Comparison of ENCODE assay signal across 18 cellular contexts in the genomic region with DNA sequence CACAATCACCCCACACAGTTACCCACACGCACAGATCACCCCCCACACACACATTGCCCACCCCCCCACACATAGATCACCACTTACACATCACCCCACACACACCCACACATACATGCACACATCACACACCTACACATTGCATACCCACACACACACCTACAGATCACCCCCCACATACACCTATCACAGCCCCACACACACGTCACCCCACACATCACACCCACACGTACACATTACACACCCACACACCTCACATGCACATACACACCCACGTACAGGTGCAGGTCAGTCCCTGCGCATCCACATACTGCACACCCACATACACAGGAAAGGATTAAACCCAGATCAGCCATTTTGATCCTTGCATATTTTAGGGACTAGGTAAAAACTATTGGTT. TPM values are rescaled to one million over a fixed set of nuclear protein-coding genes. Genes with fewer than 3 reads are reported as not detected.
DNase-seq lines count a peak whose midpoint lies in the region; ATAC-seq, FAIRE-seq and TF ChIP-seq lines count a peak whose summit lies in the region.
"Had no signal": no experiment of that assay in that cellular context is flagged by ENCODE, and none has a peak within 500 bp of the region (broad histone marks: within the 10 kb centered on the region; RNA-seq: fewer than 3 reads in every experiment).

No MANE protein-coding gene starts in this region.

- intact Hi-C loops in Right ventricle myocardium inferior (cut with DNase I) = no loop called here
- intact Hi-C loops in heart left ventricle (cut with DNase I) = no loop called here

- 79 to 92% (median 91%) methylated on average over 5 of the region's 5 CpGs for WGBS in heart left ventricle, 4 donors

- H3K27ac Mint-ChIP-seq in activated T-helper 17 cell treated with anti-CD3 and anti-CD28 coated beads, Interleukin-2, amount 50 U/mL, for 72 hours = peak overlapping the region; percentile 4
- peak overlapping the region; percentile 2 for H3K27ac Mint-ChIP-seq in memory B cell

- ATAC-seq in Right ventricle myocardium inferior (no peak), heart left ventricle (no peak), memory B cell (ENCODE audit: low read depth) (no peak), GM21576 (IDR thresholded peaks at IDR 0.05; ENCODE audit: unreplicated experiment) (no peak)
- no peak for ATAC-seq in activated T-helper 17 cell treated with anti-CD3 and anti-CD28 coated beads, Interleukin-2, amount 50 U/mL, for 72 hours (replicated peaks)

- no peak overlapping the region for H3K4me3 Mint-ChIP-seq in activated T-helper 17 cell treated with anti-CD3 and anti-CD28 coated beads, Interleukin-2, amount 50 U/mL, for 72 hours
- H3K4me3 Mint-ChIP-seq in memory B cell = no peak overlapping the region
- H3K4me3 Mint-ChIP-seq: CD4-positive, alpha-beta memory T cell had no signal

- H3K27me3 Mint-ChIP-seq in activated T-helper 17 cell treated with anti-CD3 and anti-CD28 coated beads, Interleukin-2, amount 50 U/mL, for 72 hours = no peaks in the 10 kb centered on the region
- no peaks in the 10 kb centered on the region for H3K27me3 Mint-ChIP-seq in memory B cell
- H3K27me3 Mint-ChIP-seq: CD4-positive, alpha-beta memory T cell had no signal

- peaks cover 98% of the 10 kb centered on the region for H3K36me3 Mint-ChIP-seq in activated T-helper 17 cell treated with anti-CD3 and anti-CD28 coated beads, Interleukin-2, amount 50 U/mL, for 72 hours (ENCODE audit: low read depth)
- H3K36me3 Mint-ChIP-seq in memory B cell = peaks cover 32% of the 10 kb centered on the region

- H3K9me3 ChIP-seq in heart left ventricle = no peaks in the 10 kb centered on the region
- H3K9me3 ChIP-seq: SJSA1 had no signal

- peaks cover 5% of the 10 kb centered on the region for H3K4me1 Mint-ChIP-seq in activated T-helper 17 cell treated with anti-CD3 and anti-CD28 coated beads, Interleukin-2, amount 50 U/mL, for 72 hours
- H3K4me1 Mint-ChIP-seq in memory B cell = peaks cover 10% of the 10 kb centered on the region
- H3K4me1 Mint-ChIP-seq: CD4-positive, alpha-beta memory T cell had no signal

- no peak for TF ChIP-seq POLR2A in heart left ventricle (IDR thresholded peaks at IDR 0.05)

- TF ChIP-seq CTCF in heart left ventricle (IDR thresholded peaks at IDR 0.05) = no peak

- peaks cover 0 to 87% (median 73%) of the 10 kb centered on the region in 9 donors for H3K36me3 ChIP-seq in heart left ventricle

- H3K27ac ChIP-seq in heart left ventricle = no peak overlapping the region
- H3K27ac ChIP-seq: PC-9, SJSA1 had no signal

- peak; percentile 86 for FAIRE-seq in urothelium cell line (lab: Jason Lieb, UNC)
- FAIRE-seq: D721Med had no signal

- no peak overlapping the region for H3K4me3 ChIP-seq in heart left ventricle
- H3K4me3 ChIP-seq: PC-9, SJSA1 had no signal

- H3K4me1 ChIP-seq in heart left ventricle = no peaks in the 10 kb centered on the region

- DNase-seq in Right ventricle myocardium inferior (ENCODE audit: missing footprints) (peak; percentile 1), heart left ventricle (no peak), memory B cell (ENCODE audit: low spot score in 2 of 2) (no peak), urothelium cell line (ENCODE audit: low spot score) (no peak), NCI-H2081 treated with DMSO at 0.1 percent for 48 hours (lab: John Stamatoyannopoulos, UW) (no peak)
- no peak for DNase-seq in stimulated activated naive CD4-positive, alpha-beta T cell treated with Interleukin-2 at 50 U/mL for 16 hours (lab: John Stamatoyannopoulos, UW)
- DNase-seq: CD4-positive, alpha-beta memory T cell; DMS79 treated with DMSO at 0.1 percent for 48 hours; GOT3; KBM-7; NCI-H1436 treated with DMSO at 0.1 percent for 48 hours; NCI-H2029 treated with DMSO at 0.1 percent for 48 hours; NCI-H524; PC-9 had no signal

- H3K9me3 Mint-ChIP-seq in activated T-helper 17 cell treated with anti-CD3 and anti-CD28 coated beads, Interleukin-2, amount 50 U/mL, for 72 hours = no peaks in the 10 kb centered on the region
- H3K9me3 Mint-ChIP-seq in memory B cell = no peaks in the 10 kb centered on the region
- H3K9me3 Mint-ChIP-seq: CD4-positive, alpha-beta memory T cell had no signal

- H3K27me3 ChIP-seq in heart left ventricle = no peaks in the 10 kb centered on the region
- H3K27me3 ChIP-seq: SJSA1 had no signal

RNA-seq across cellular contexts. Expression of a gene that starts 15.3 kb away (rescaled TPM):
- total RNA-seq in Right ventricle myocardium inferior (33.3 TPM), heart left ventricle (10 to 100 TPM; 24.5 to 40.2 (median 30.8) TPM)
- polyA plus RNA-seq in heart left ventricle = 10 to 100 TPM; 15.3 to 31.9 TPM
- 10 to 100 TPM in 1 of 2 donors, 1 to 10 TPM in 1; 8.5 to 13.0 TPM for total RNA-seq in activated T-helper 17 cell treated with anti-CD3 and anti-CD28 coated beads, Interleukin-2, amount 50 U/mL, for 72 hours

RNA-seq across cellular contexts. Expression of a gene that starts 40.0 kb away (rescaled TPM):
- 61.5 TPM for total RNA-seq in Right ventricle myocardium inferior
- 10 to 100 TPM; 38.6 to 68.1 (median 55.4) TPM for total RNA-seq in heart left ventricle
- polyA plus RNA-seq in heart left ventricle = 10 to 100 TPM; 43.7 to 70.8 TPM
- total RNA-seq in activated T-helper 17 cell treated with anti-CD3 and anti-CD28 coated beads, Interleukin-2, amount 50 U/mL, for 72 hours = 10 to 100 TPM; 56.3 to 92.5 TPM
